Comparison of ENCODE assay signal across 1 cellular context in the genomic region with DNA sequence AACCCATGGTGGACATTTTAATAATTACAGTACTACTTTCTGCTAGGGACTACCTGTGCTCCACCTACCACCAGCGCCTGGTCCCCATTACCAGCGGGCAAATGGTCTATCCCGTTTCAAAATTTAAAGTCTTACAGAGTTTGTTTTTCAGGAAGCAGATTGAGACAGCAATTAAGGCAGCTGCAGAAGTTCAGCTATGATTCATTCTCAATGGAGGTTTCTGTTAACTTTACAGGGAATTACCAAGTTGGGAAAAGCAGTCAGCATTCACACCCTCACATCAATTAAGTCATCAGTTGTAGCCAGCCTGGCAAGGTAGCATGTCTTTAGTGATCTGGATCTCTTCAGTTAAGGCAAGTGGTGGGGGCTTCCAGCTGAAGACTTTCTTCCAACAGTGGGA.
TF ChIP-seq lines count a peak whose summit lies in the region.

No MANE protein-coding gene starts in this region.

TF ChIP-seq in endothelial cell of umbilical vein, 7 proteins besides CTCF, POLR2A, EP300 and RAD21 (continued from another document):
- no peak for TF ChIP-seq GATA2 (IDR thresholded peaks at IDR 0.05; ENCODE audit: insufficient read depth, insufficient read length, low read depth, low read length)
TF ChIP-seq in endothelial cell of umbilical vein: peak in this region for 0.
